9 cellular contexts compared by ENCODE assay signal in the genomic region with DNA sequence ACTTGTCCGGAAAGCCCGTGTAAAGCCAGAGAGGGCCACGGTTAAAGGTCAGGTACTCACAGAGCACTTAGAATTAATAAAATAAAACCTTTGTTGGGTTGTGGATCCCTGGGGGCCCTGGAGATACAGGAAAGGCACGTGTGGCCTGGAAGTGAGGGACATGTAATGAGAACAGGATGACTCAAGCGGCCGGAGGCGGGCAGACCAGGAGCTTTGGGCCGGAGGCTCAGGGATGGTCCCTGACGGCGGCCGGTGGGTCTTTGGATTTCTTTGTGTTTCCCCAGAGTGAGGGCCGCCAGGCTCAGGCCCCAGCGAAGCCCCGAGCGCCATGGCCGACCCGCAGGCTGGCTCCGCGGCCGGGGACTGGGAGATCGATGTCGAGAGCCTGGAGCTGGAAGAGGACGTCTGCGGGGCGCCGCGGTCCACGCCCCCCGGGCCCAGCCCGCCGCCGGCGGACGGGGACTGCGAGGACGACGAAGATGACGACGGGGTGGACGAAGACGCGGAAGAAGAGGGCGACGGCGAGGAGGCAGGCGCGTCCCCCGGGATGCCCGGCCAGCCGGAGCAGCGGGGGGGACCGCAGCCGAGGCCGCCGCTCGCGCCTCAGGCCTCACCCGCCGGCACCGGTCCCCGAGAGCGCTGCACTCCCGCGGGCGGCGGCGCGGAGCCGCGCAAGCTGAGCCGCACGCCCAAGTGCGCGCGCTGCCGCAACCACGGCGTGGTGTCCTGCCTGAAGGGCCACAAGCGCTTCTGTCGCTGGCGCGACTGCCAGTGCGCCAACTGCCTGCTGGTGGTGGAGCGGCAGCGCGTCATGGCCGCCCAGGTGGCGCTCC. TPM values are rescaled to one million over a fixed set of nuclear protein-coding genes. Genes with fewer than 3 reads are reported as not detected.
DNase-seq lines count a peak whose midpoint lies in the region; ATAC-seq, FAIRE-seq and TF ChIP-seq lines count a peak whose summit lies in the region.
"Had no signal": no experiment of that assay in that cellular context is flagged by ENCODE, and none has a peak within 500 bp of the region (broad histone marks: within the 10 kb centered on the region; RNA-seq: fewer than 3 reads in every experiment).

No MANE protein-coding gene starts in this region.

- H3K36me3 ChIP-seq in ascending aorta (no peaks in the 10 kb centered on the region), suprapubic skin (no peaks in the 10 kb centered on the region)

- H3K27me3 ChIP-seq in ascending aorta (peaks cover 15% of the 10 kb centered on the region), suprapubic skin (peaks cover 95% of the 10 kb centered on the region)

- no peak for TF ChIP-seq CTCF in ascending aorta (IDR thresholded peaks at IDR 0.05)
- no peak for TF ChIP-seq CTCF in suprapubic skin (IDR thresholded peaks at IDR 0.05)

- H3K27ac ChIP-seq in ascending aorta (no peak overlapping the region), suprapubic skin (peak overlapping the region; percentile 13)

- DNase-seq in ELF-1 (ENCODE audit: low read depth, low spot score) (peak; percentile 38), ascending aorta (ENCODE audit: low spot score in 2 of 2) (no peak), left lobe of liver (ENCODE audit: low spot score) (no peak), suprapubic skin (ENCODE audit: low spot score in 2 of 2) (peak in 1 of 2 donors; percentile 65), NCI-H1048 (lab: John Stamatoyannopoulos, UW) (no peak), frontal cortex (ENCODE audit: low spot score in 2 of 2) (no peak)

- H3K4me3 ChIP-seq in ascending aorta, result peak overlapping the region; percentile 45 to 56
- peak overlapping the region; percentile 52 for H3K4me3 ChIP-seq in suprapubic skin
- H3K4me3 ChIP-seq: K562 had no signal

- TF ChIP-seq EP300 in suprapubic skin (IDR thresholded peaks at IDR 0.05), result no peak

- H3K4me1 ChIP-seq in ascending aorta (peaks cover 7 to 15% of the 10 kb centered on the region in 2 donors), suprapubic skin (peaks cover 55% of the 10 kb centered on the region)

- no peak for FAIRE-seq in frontal cortex (lab: Jason Lieb, UNC)
- FAIRE-seq: K562 had no signal

- ATAC-seq in HG03439 (IDR thresholded peaks at IDR 0.05; ENCODE audit: unreplicated experiment) (peak; percentile 43), left lobe of liver (peak; percentile 63), HG03045 (IDR thresholded peaks at IDR 0.05; ENCODE audit: unreplicated experiment) (no peak)
- ATAC-seq: K562 had no signal

- intact Hi-C loops in ascending aorta (cut with DNase I), result no loop called here

- TF ChIP-seq POLR2A in suprapubic skin (IDR thresholded peaks at IDR 0.05), result no peak

- WGBS in suprapubic skin, result 33% methylated on average over 11 of the region's 88 CpGs

- no peaks in the 10 kb centered on the region for H3K9me3 ChIP-seq in ascending aorta
- H3K9me3 ChIP-seq in suprapubic skin, result no peaks in the 10 kb centered on the region

RNA-seq across cellular contexts. Expression of a gene that starts 1.3 kb away (rescaled TPM):
- total RNA-seq in ascending aorta (7.2 TPM), left lobe of liver (not detected), suprapubic skin (1 to 10 TPM in 1 of 4 donors, under 1 TPM in 3; 0.60 to 1.1 (median 0.68) TPM), frontal cortex (not detected)
- total RNA-seq: K562 had no signal
